ENCODE assay signal across 33 cellular contexts in genomic region chr16:2001035-2001434, GRCh38. TPM values are rescaled to one million over a fixed set of nuclear protein-coding genes. Genes with fewer than 3 reads are reported as not detected.
"Had no signal": no experiment of that assay in that cellular context is flagged by ENCODE, and none has a peak within 500 bp of the region (broad histone marks: within the 10 kb centered on the region; RNA-seq: fewer than 3 reads in every experiment).

No MANE protein-coding gene starts in this region.

- H3K27ac Mint-ChIP-seq: mesothelial cell of epicardium; naive B cell; natural killer cell; nephron progenitor cell; neural progenitor cell; progenitor cell of endocrine pancreas; stimulated activated naive B cell treated with anti-CD40 and anti-IgM and Interleukin-4, amounts not matched to agents 10 μg/mL and 1 μg/mL and 100 μg/mL, for 72 hours had no signal

- H3K36me3 ChIP-seq: neural progenitor cell, ovary had no signal

- H3K9me3 ChIP-seq: left lung, neutrophil, ovary, right atrium auricular region, stomach, testis, thyroid gland, transverse colon, upper lobe of left lung, vagina had no signal

- H3K4me3 Mint-ChIP-seq: mesothelial cell of epicardium; naive B cell; natural killer cell; nephron progenitor cell; neural progenitor cell; stimulated activated naive B cell treated with anti-CD40 and anti-IgM and Interleukin-4, amounts not matched to agents 10 μg/mL and 1 μg/mL and 100 μg/mL, for 72 hours had no signal

- ATAC-seq: left colon; left lung; natural killer cell; sciatic nerve; stimulated activated naive B cell treated with anti-CD40 and anti-IgM and Interleukin-4, amounts not matched to agents 10 μg/mL and 1 μg/mL and 100 μg/mL, for 72 hours; stimulated activated naive CD8-positive, alpha-beta T cell treated with anti-CD3 and anti-CD28 coated beads, Interleukin-15, Interleukin-2, amounts not matched to agents 100 U/mL and 50 U/mL, for 24 hours had no signal

- DNase-seq: hippocampal formation; left colon; mesendoderm; naive B cell; natural killer cell; nephron progenitor cell; occipital lobe; stimulated activated CD4-positive, alpha-beta T cell treated with anti-CD3 and anti-CD28 coated beads, Interleukin-12 subunit alpha, Interleukin-12 subunit beta, amount 100 ng/mL, for 4 hours; stimulated activated CD4-positive, alpha-beta T cell treated with anti-CD3 and anti-CD28 coated beads, Interleukin-15, amount 100 ng/mL, for 24 hours; stimulated activated CD4-positive, alpha-beta T cell treated with anti-CD3 and anti-CD28 coated beads, Interleukin-2, amount 100 ng/mL, for 24 hours; stimulated activated CD4-positive, alpha-beta T cell treated with anti-CD3 and anti-CD28 coated beads, Interleukin-4, amount 100 ng/mL, for 1 hour; stimulated activated naive B cell treated with anti-CD40 and anti-IgM and Interleukin-4, amounts not matched to agents 10 μg/mL and 1 μg/mL and 100 μg/mL, for 72 hours; stimulated activated naive CD8-positive, alpha-beta T cell treated with anti-CD3 and anti-CD28 coated beads, Interleukin-15, Interleukin-2, amounts not matched to agents 100 U/mL and 50 U/mL, for 24 hours; stomach; testis; thyroid gland; transverse colon had no signal

- H3K27me3 ChIP-seq: left lung, neural progenitor cell, ovary, right atrium auricular region, stomach, testis, thyroid gland, transverse colon, upper lobe of left lung, vagina had no signal

- H3K4me3 ChIP-seq: left lung, lung, neural progenitor cell, ovary, right atrium auricular region, skin epidermis, stomach, testis, thyroid gland, transverse colon, upper lobe of left lung, vagina had no signal

- H3K36me3 Mint-ChIP-seq: naive B cell, natural killer cell had no signal

- H3K27me3 Mint-ChIP-seq: naive B cell; progenitor cell of endocrine pancreas; stimulated activated naive B cell treated with anti-CD40 and anti-IgM and Interleukin-4, amounts not matched to agents 10 μg/mL and 1 μg/mL and 100 μg/mL, for 72 hours had no signal

RNA-seq across cellular contexts. Expression of gene SYNGR3, which starts 11.3 kb away (rescaled TPM):
- total RNA-seq: thyroid gland had no signal

RNA-seq across cellular contexts. Expression of gene NPW, which starts 18.6 kb away (rescaled TPM):
- total RNA-seq: mononuclear cell, occipital lobe, right atrium auricular region, urinary bladder, vagina had no signal
- polyA plus RNA-seq: keratinocyte had no signal

RNA-seq across cellular contexts. Expression of gene NOXO1, which starts 19.8 kb away (rescaled TPM):
- total RNA-seq: mononuclear cell, natural killer cell, renal cortical epithelial cell, sciatic nerve, thyroid gland, urinary bladder had no signal
